10 cellular contexts compared by ENCODE assay signal in the genomic region with DNA sequence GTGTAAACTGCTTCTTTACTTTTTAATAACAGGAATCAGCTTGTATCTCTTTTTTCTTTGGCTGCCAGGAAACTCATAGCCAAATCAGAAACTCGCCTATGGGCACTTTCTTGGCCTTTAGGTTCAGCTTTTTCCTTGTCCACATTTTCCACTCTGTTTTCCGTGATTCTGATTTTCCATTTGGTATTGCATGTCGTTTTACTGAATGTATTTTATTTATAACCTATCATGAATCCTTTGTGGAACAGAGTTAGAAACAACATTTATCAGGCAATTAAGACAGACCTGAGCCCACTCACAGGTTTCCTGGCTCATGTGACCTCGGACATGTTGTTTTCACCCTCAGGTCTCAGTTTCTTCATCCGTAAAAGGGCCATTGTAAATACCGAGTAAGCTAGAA. TPM values are rescaled to one million over a fixed set of nuclear protein-coding genes. Genes with fewer than 3 reads are reported as not detected.
DNase-seq lines count a peak whose midpoint lies in the region; ATAC-seq lines count a peak whose summit lies in the region.
"Had no signal": no experiment of that assay in that cellular context is flagged by ENCODE, and none has a peak within 500 bp of the region (broad histone marks: within the 10 kb centered on the region; RNA-seq: fewer than 3 reads in every experiment).

No MANE protein-coding gene starts in this region.

- no peaks in the 10 kb centered on the region for H3K9me3 Mint-ChIP-seq in activated naive CD4-positive, alpha-beta T cell treated with anti-CD3 and anti-CD28 coated beads, Interleukin-2, amount 50 U/mL, for 24 hours
- no peaks in the 10 kb centered on the region for H3K9me3 Mint-ChIP-seq in activated T-helper 2 cell treated with anti-CD3 and anti-CD28 coated beads, Interferon-gamma antibody, Interleukin-2, Interleukin-4, amounts not matched to agents 10 μg/mL and 5 μg/mL and 100 μg/mL, durations not matched to agents 14 hours and 24 hours and 36 hours
- H3K9me3 Mint-ChIP-seq in naive B cell, result no peaks in the 10 kb centered on the region

- H3K4me1 Mint-ChIP-seq in activated naive CD4-positive, alpha-beta T cell treated with anti-CD3 and anti-CD28 coated beads, Interleukin-2, amount 50 U/mL, for 24 hours, result peaks cover 88% of the 10 kb centered on the region
- peaks cover 80% of the 10 kb centered on the region for H3K4me1 Mint-ChIP-seq in activated T-helper 2 cell treated with anti-CD3 and anti-CD28 coated beads, Interferon-gamma antibody, Interleukin-2, Interleukin-4, amounts not matched to agents 10 μg/mL and 5 μg/mL and 100 μg/mL, durations not matched to agents 14 hours and 24 hours and 36 hours (ENCODE audit: low read depth)
- H3K4me1 Mint-ChIP-seq in naive B cell, result peaks cover 60 to 97% (median 80%) of the 10 kb centered on the region in 3 donors

- H3K27ac Mint-ChIP-seq in activated naive CD4-positive, alpha-beta T cell treated with anti-CD3 and anti-CD28 coated beads, Interleukin-2, amount 50 U/mL, for 24 hours, result peak overlapping the region; percentile 91
- H3K27ac Mint-ChIP-seq in activated T-helper 2 cell treated with anti-CD3 and anti-CD28 coated beads, Interferon-gamma antibody, Interleukin-2, Interleukin-4, amounts not matched to agents 10 μg/mL and 5 μg/mL and 100 μg/mL, durations not matched to agents 14 hours and 24 hours and 36 hours, result peak overlapping the region; percentile 91
- peak overlapping the region; percentile 99 to 100 (median 100) for H3K27ac Mint-ChIP-seq in naive B cell

- H3K27me3 Mint-ChIP-seq in activated naive CD4-positive, alpha-beta T cell treated with anti-CD3 and anti-CD28 coated beads, Interleukin-2, amount 50 U/mL, for 24 hours, result no peaks in the 10 kb centered on the region
- no peaks in the 10 kb centered on the region for H3K27me3 Mint-ChIP-seq in activated T-helper 2 cell treated with anti-CD3 and anti-CD28 coated beads, Interferon-gamma antibody, Interleukin-2, Interleukin-4, amounts not matched to agents 10 μg/mL and 5 μg/mL and 100 μg/mL, durations not matched to agents 14 hours and 24 hours and 36 hours (ENCODE audit: low read depth)
- H3K27me3 Mint-ChIP-seq in naive B cell, result no peaks in the 10 kb centered on the region

- H3K36me3 Mint-ChIP-seq in activated naive CD4-positive, alpha-beta T cell treated with anti-CD3 and anti-CD28 coated beads, Interleukin-2, amount 50 U/mL, for 24 hours, result peaks cover 2% of the 10 kb centered on the region
- H3K36me3 Mint-ChIP-seq in activated T-helper 2 cell treated with anti-CD3 and anti-CD28 coated beads, Interferon-gamma antibody, Interleukin-2, Interleukin-4, amounts not matched to agents 10 μg/mL and 5 μg/mL and 100 μg/mL, durations not matched to agents 14 hours and 24 hours and 36 hours (ENCODE audit: low read depth), result peaks cover 25% of the 10 kb centered on the region
- H3K36me3 Mint-ChIP-seq in naive B cell, result no peaks in the 10 kb centered on the region

- ATAC-seq in naive B cell (ENCODE audit: low read depth in 2 of 2) (no peak), GM18868 (IDR thresholded peaks at IDR 0.05; ENCODE audit: unreplicated experiment) (no peak)

- intact Hi-C loops in activated T-helper 2 cell treated with anti-CD3 and anti-CD28 coated beads, Interferon-gamma antibody, Interleukin-2, Interleukin-4, amounts not matched to agents 10 μg/mL and 5 μg/mL and 100 μg/mL, durations not matched to agents 14 hours and 24 hours and 36 hours (cut with micrococcal nuclease), result loop anchor here (10.0 kb wide), 1 partner anchor 301 kb away; no protein-coding TSS in a partner anchor

- peak overlapping the region; percentile 36 for H3K4me3 Mint-ChIP-seq in activated naive CD4-positive, alpha-beta T cell treated with anti-CD3 and anti-CD28 coated beads, Interleukin-2, amount 50 U/mL, for 24 hours
- no peak overlapping the region for H3K4me3 Mint-ChIP-seq in activated T-helper 2 cell treated with anti-CD3 and anti-CD28 coated beads, Interferon-gamma antibody, Interleukin-2, Interleukin-4, amounts not matched to agents 10 μg/mL and 5 μg/mL and 100 μg/mL, durations not matched to agents 14 hours and 24 hours and 36 hours (ENCODE audit: low read depth)
- H3K4me3 Mint-ChIP-seq in naive B cell, result peak overlapping the region in 5 of 8 donors; percentile 25 to 96 (median 66)

- DNase-seq in activated naive CD4-positive, alpha-beta T cell (lab: John Stamatoyannopoulos, UW), result no peak
- DNase-seq in activated T-helper 2 cell treated with anti-CD3 and anti-CD28 coated beads, Interferon-gamma antibody, Interleukin-2, Interleukin-4, amounts not matched to agents 10 μg/mL and 5 μg/mL and 100 μg/mL, durations not matched to agents 14 hours and 24 hours and 36 hours (ENCODE audit: low spot score), result no peak
- DNase-seq in naive B cell (no peak), GOT3 (lab: John Stamatoyannopoulos, UW) (no peak), NCI-H524 treated with DMSO at 0.1 percent for 48 hours (lab: John Stamatoyannopoulos, UW) (no peak)
- DNase-seq in activated CD4-positive, CD25-positive, alpha-beta regulatory T cell (lab: John Stamatoyannopoulos, UW), result no peak
- DNase-seq: amniotic stem cell, dorsolateral prefrontal cortex had no signal

RNA-seq across cellular contexts. Expression of a gene that starts 5.3 kb away (rescaled TPM):
- total RNA-seq in activated T-helper 2 cell treated with anti-CD3 and anti-CD28 coated beads, Interferon-gamma antibody, Interleukin-2, Interleukin-4, amounts not matched to agents 10 μg/mL and 5 μg/mL and 100 μg/mL, durations not matched to agents 14 hours and 24 hours and 36 hours, result 94.1 and 97.0 TPM in 2 replicates
- 10 to 100 TPM in 5 of 6 donors, 1 to 10 TPM in 1; 6.9 to 44.5 (median 20.8) TPM for polyA plus RNA-seq in naive B cell (ENCODE audit: low read depth in 6 of 6)
